In the genomic region with DNA sequence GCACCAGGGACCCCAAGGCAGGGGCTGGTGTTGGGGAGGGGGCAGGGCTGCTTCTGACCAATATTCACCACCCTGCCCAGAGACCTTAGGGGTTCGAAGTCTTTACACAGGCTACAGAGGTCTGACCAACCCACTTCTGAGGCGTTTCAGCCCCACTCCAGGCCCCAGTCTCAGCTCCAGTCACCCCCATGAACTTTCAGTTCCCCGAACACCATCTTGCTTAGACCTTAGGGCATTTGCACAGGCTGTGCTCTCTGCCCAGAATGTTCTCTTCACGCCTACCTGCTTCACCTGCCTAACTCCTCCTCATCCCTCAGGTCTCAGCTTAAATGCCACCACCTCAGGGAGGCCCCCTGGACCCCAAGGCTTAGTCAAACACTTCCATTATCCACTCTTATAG, we compare ENCODE assay signal across 23 cellular contexts. TPM values are rescaled to one million over a fixed set of nuclear protein-coding genes. Genes with fewer than 3 reads are reported as not detected.
A peak's percentile ranks its signal among the peaks of the same experiment; 100 is the strongest.
DNase-seq lines count a peak whose midpoint lies in the region; ATAC-seq and TF ChIP-seq lines count a peak whose summit lies in the region.
"Had no signal": no experiment of that assay in that cellular context is flagged by ENCODE, and none has a peak within 500 bp of the region (broad histone marks: within the 10 kb centered on the region; RNA-seq: fewer than 3 reads in every experiment).

No MANE protein-coding gene starts in this region.

- CTCF ChIA-PET in CD8-positive, alpha-beta memory T cell (lab: Charles Lee) = interaction anchor here (1.2 to 2.2 kb wide), 2 partner anchors 17 to 25 kb away, joined by 6 to 7 read pairs; no protein-coding TSS in a partner anchor

- H3K36me3 ChIP-seq in CD4-positive, CD25-positive, alpha-beta regulatory T cell (ENCODE audit: control insufficient read depth, insufficient read depth, low read length) = peaks cover 62% of the 10 kb centered on the region
- peaks cover 32% of the 10 kb centered on the region for H3K36me3 ChIP-seq in CD8-positive, alpha-beta memory T cell (ENCODE audit: insufficient read depth, low read length)
- H3K36me3 ChIP-seq in OCI-LY3 (replicated peaks; ENCODE audit: low read depth, low read length) = peaks cover 3% of the 10 kb centered on the region
- no peaks in the 10 kb centered on the region for H3K36me3 ChIP-seq in adrenal gland (replicated peaks in 1 of 2)

- no peaks in the 10 kb centered on the region for H3K9me3 ChIP-seq in CD4-positive, CD25-positive, alpha-beta regulatory T cell (ENCODE audit: control insufficient read depth in 2 of 2, low read length in 2 of 2)
- H3K9me3 ChIP-seq in CD8-positive, alpha-beta memory T cell (ENCODE audit: low read length) = no peaks in the 10 kb centered on the region
- H3K9me3 ChIP-seq in OCI-LY3 (ENCODE audit: insufficient read depth, low read length) = no peaks in the 10 kb centered on the region
- H3K9me3 ChIP-seq in adrenal gland (replicated peaks in 1 of 3) = no peaks in the 10 kb centered on the region
- H3K9me3 ChIP-seq: SJSA1 had no signal

- no peak overlapping the region for H3K4me3 ChIP-seq in CD4-positive, CD25-positive, alpha-beta regulatory T cell (ENCODE audit: low read depth, low read length)
- no peak overlapping the region for H3K4me3 ChIP-seq in CD8-positive, alpha-beta memory T cell (ENCODE audit: low read length)
- no peak overlapping the region for H3K4me3 ChIP-seq in OCI-LY3 (ENCODE audit: low read length)
- H3K4me3 ChIP-seq in adrenal gland = no peak overlapping the region
- H3K4me3 ChIP-seq: GM23338, K562, SJSA1 had no signal

- H3K27me3 ChIP-seq in CD4-positive, CD25-positive, alpha-beta regulatory T cell (ENCODE audit: control insufficient read depth, insufficient read depth, low read length) = no peaks in the 10 kb centered on the region
- no peaks in the 10 kb centered on the region for H3K27me3 ChIP-seq in CD8-positive, alpha-beta memory T cell (ENCODE audit: insufficient read depth, low read length, poor library complexity, severe bottlenecking)
- H3K27me3 ChIP-seq in OCI-LY3 (ENCODE audit: low read depth, low read length) (no peaks in the 10 kb centered on the region), adrenal gland (no peaks in the 10 kb centered on the region)
- H3K27me3 ChIP-seq: SJSA1 had no signal

- ATAC-seq in CD4-positive, CD25-positive, alpha-beta regulatory T cell (ENCODE audit: low read depth in 2 of 2) = peak in 1 of 2 donors; percentile 23
- no peak for ATAC-seq in effector memory CD8-positive, alpha-beta T cell (replicated peaks)
- no peak for ATAC-seq in HG03442 (IDR thresholded peaks at IDR 0.05; ENCODE audit: unreplicated experiment)
- ATAC-seq: GM23338, K562, left colon, Panc1 had no signal

- H3K4me2 ChIP-seq in OCI-LY3 (ENCODE audit: low read length) = peak overlapping the region; percentile 42
- H3K4me2 ChIP-seq: GM23338 had no signal

- intact Hi-C loops in adrenal gland (cut with DNase I) = no loop called here

- H3K36me3 Mint-ChIP-seq in CD4-positive, CD25-positive, alpha-beta regulatory T cell = peaks cover 30% of the 10 kb centered on the region
- H3K36me3 Mint-ChIP-seq in CD8-positive, alpha-beta memory T cell = peaks cover 7 to 71% (median 29%) of the 10 kb centered on the region in 3 donors
- peaks cover 88% of the 10 kb centered on the region for H3K36me3 Mint-ChIP-seq in effector memory CD8-positive, alpha-beta T cell (ENCODE audit: insufficient read depth)
- H3K36me3 Mint-ChIP-seq: type B pancreatic cell had no signal

- no peak overlapping the region for H3K27ac ChIP-seq in CD4-positive, CD25-positive, alpha-beta regulatory T cell (ENCODE audit: insufficient read depth, low read length, poor library complexity, severe bottlenecking)
- no peak overlapping the region for H3K27ac ChIP-seq in CD8-positive, alpha-beta memory T cell (ENCODE audit: low read depth, low read length)
- no peak overlapping the region for H3K27ac ChIP-seq in OCI-LY3 (ENCODE audit: low read length)
- no peak overlapping the region for H3K27ac ChIP-seq in adrenal gland
- H3K27ac ChIP-seq: SJSA1, VCaP had no signal

- H3K4me3 Mint-ChIP-seq in CD4-positive, CD25-positive, alpha-beta regulatory T cell = no peak overlapping the region
- H3K4me3 Mint-ChIP-seq in CD8-positive, alpha-beta memory T cell = no peak overlapping the region
- no peak overlapping the region for H3K4me3 Mint-ChIP-seq in effector memory CD8-positive, alpha-beta T cell
- H3K4me3 Mint-ChIP-seq: GM23338; natural killer cell treated with Interleukin-12 subunit alpha and Interleukin-12 subunit beta and Interleukin-15 and Interleukin-18, amount 100 ng/mL, for 72 hours; T-helper 1 cell treated with Interleukin-12 subunit alpha and Interleukin-12 subunit beta and Interleukin-4 antibody, amounts not matched to agents 30 μg/mL and 1 μg/mL, for 36 hours; type B pancreatic cell had no signal

- POLR2A ChIA-PET in CD8-positive, alpha-beta memory T cell (lab: Charles Lee) = no interaction called here

- DNase-seq in CD4-positive, CD25-positive, alpha-beta regulatory T cell = no peak
- no peak for DNase-seq in CD8-positive, alpha-beta memory T cell
- no peak for DNase-seq in effector memory CD8-positive, alpha-beta T cell
- no peak for DNase-seq in stimulated activated naive CD4-positive, alpha-beta T cell (lab: John Stamatoyannopoulos, UW)
- DNase-seq in adrenal gland = no peak
- DNase-seq: AML-193, amniotic stem cell, Calu3, head of caudate nucleus, left colon, NCI-H187 treated with DMSO at 0.1 percent for 48 hours, NCI-H226, NCI-H82 had no signal

- WGBS in adrenal gland, 4 donors = 83 to 91% (median 88%) methylated on average over 4 of the region's 4 CpGs

- TF ChIP-seq CTCF in OCI-LY3 (IDR thresholded peaks at IDR 0.05; ENCODE audit: low read depth, low read length) (no peak), adrenal gland (IDR thresholded peaks at IDR 0.05) (no peak)

- H3K4me1 Mint-ChIP-seq in CD4-positive, CD25-positive, alpha-beta regulatory T cell = peaks cover 0 to 8% (median 7%) of the 10 kb centered on the region in 4 donors
- peaks cover 15 to 29% (median 28%) of the 10 kb centered on the region in 3 donors for H3K4me1 Mint-ChIP-seq in CD8-positive, alpha-beta memory T cell
- peaks cover 29 to 33% of the 10 kb centered on the region in 2 donors for H3K4me1 Mint-ChIP-seq in effector memory CD8-positive, alpha-beta T cell (ENCODE audit: low read depth in 2 of 2)
- H3K4me1 Mint-ChIP-seq: GM23338 had no signal

- no peak overlapping the region for H3K9ac ChIP-seq in OCI-LY3 (ENCODE audit: low read length)

- no peaks in the 10 kb centered on the region for H3K27me3 Mint-ChIP-seq in CD4-positive, CD25-positive, alpha-beta regulatory T cell
- peaks cover 0 to 3% of the 10 kb centered on the region in 2 donors for H3K27me3 Mint-ChIP-seq in CD8-positive, alpha-beta memory T cell
- H3K27me3 Mint-ChIP-seq in effector memory CD8-positive, alpha-beta T cell = no peaks in the 10 kb centered on the region
- H3K27me3 Mint-ChIP-seq: natural killer cell treated with Interleukin-12 subunit alpha and Interleukin-12 subunit beta and Interleukin-15 and Interleukin-18, amount 100 ng/mL, for 72 hours had no signal

- H3K9me3 Mint-ChIP-seq in CD4-positive, CD25-positive, alpha-beta regulatory T cell = peaks cover 0 to 2% (median 0%) of the 10 kb centered on the region in 7 donors
- H3K9me3 Mint-ChIP-seq in CD8-positive, alpha-beta memory T cell = peaks cover 0 to 2% (median 0%) of the 10 kb centered on the region in 5 donors
- H3K9me3 Mint-ChIP-seq in effector memory CD8-positive, alpha-beta T cell = peaks cover 0 to 2% of the 10 kb centered on the region in 2 donors
- H3K9me3 Mint-ChIP-seq: GM23338; T-helper 1 cell treated with Interleukin-12 subunit alpha and Interleukin-12 subunit beta and Interleukin-4 antibody, amounts not matched to agents 30 μg/mL and 1 μg/mL, for 36 hours; type B pancreatic cell had no signal

- no peaks in the 10 kb centered on the region for H4K20me1 ChIP-seq in OCI-LY3 (ENCODE audit: insufficient read depth, low read length)

- H2AFZ ChIP-seq in OCI-LY3 (ENCODE audit: low read depth, low read length) = no peak overlapping the region
- H2AFZ ChIP-seq: GM23338 had no signal

- H3K27ac Mint-ChIP-seq in CD4-positive, CD25-positive, alpha-beta regulatory T cell = peak overlapping the region; percentile 71 to 91 (median 87)
- peak overlapping the region in 5 of 8 donors; percentile 17 to 79 (median 62) for H3K27ac Mint-ChIP-seq in CD8-positive, alpha-beta memory T cell
- H3K27ac Mint-ChIP-seq in effector memory CD8-positive, alpha-beta T cell = peak overlapping the region; percentile 58 to 85
- H3K27ac Mint-ChIP-seq: GM23338; natural killer cell treated with Interleukin-12 subunit alpha and Interleukin-12 subunit beta and Interleukin-15 and Interleukin-18, amount 100 ng/mL, for 72 hours; T-helper 1 cell treated with Interleukin-12 subunit alpha and Interleukin-12 subunit beta and Interleukin-4 antibody, amounts not matched to agents 30 μg/mL and 1 μg/mL, for 36 hours; type B pancreatic cell had no signal

- H3K79me2 ChIP-seq in OCI-LY3 (ENCODE audit: low read length) = no peaks in the 10 kb centered on the region

- no peaks in the 10 kb centered on the region for H3K4me1 ChIP-seq in CD4-positive, CD25-positive, alpha-beta regulatory T cell (ENCODE audit: control insufficient read depth, insufficient read depth, low read length, poor library complexity, severe bottlenecking)
- H3K4me1 ChIP-seq in CD8-positive, alpha-beta memory T cell (ENCODE audit: insufficient read depth, low read length) = peaks cover 12% of the 10 kb centered on the region
- H3K4me1 ChIP-seq in OCI-LY3 (ENCODE audit: low read length) (peaks cover 20% of the 10 kb centered on the region), adrenal gland (replicated peaks in 1 of 2) (peaks cover 0 to 2% of the 10 kb centered on the region in 2 donors)

- TF ChIP-seq POLR2A in adrenal gland (IDR thresholded peaks at IDR 0.05) = no peak

RNA-seq across cellular contexts. Expression of gene CPNE2, which starts 25.8 kb away (rescaled TPM):
- 15.3 TPM for total RNA-seq in CD4-positive, CD25-positive, alpha-beta regulatory T cell
- polyA plus RNA-seq in CD4-positive, CD25-positive, alpha-beta regulatory T cell = 10 to 100 TPM; 31.7 to 54.7 (median 47.3) TPM
- total RNA-seq in CD8-positive, alpha-beta memory T cell = 1 to 10 TPM; 9.4 TPM
- polyA plus RNA-seq in CD8-positive, alpha-beta memory T cell = 90.4 TPM
- total RNA-seq in adrenal gland = 10 to 100 TPM; 11.8 to 43.6 (median 17.1) TPM
- polyA plus RNA-seq in adrenal gland = 10 to 100 TPM in 2 of 3 donors, 1 to 10 TPM in 1; 9.6 to 36.7 (median 29.4) TPM
